In genomic region chr5:88824892-88825781, GRCh38 we compare ENCODE assay signal across 8 cellular contexts. TPM values are rescaled to one million over a fixed set of nuclear protein-coding genes. Genes with fewer than 3 reads are reported as not detected.
DNase-seq lines count a peak whose midpoint lies in the region; ATAC-seq and TF ChIP-seq lines count a peak whose summit lies in the region.

No MANE protein-coding gene starts in this region.

- H3K27ac Mint-ChIP-seq in T-helper 17 cell: peak overlapping the region; percentile 65
- peak overlapping the region; percentile 93 for H3K27ac Mint-ChIP-seq in stimulated activated naive B cell treated with anti-CD40 and anti-IgM and Interleukin-4, amounts not matched to agents 10 μg/mL and 1 μg/mL and 100 μg/mL, for 72 hours

- peaks cover 0 to 2% of the 10 kb centered on the region in 2 donors for H3K9me3 Mint-ChIP-seq in stimulated activated naive B cell treated with anti-CD40 and anti-IgM and Interleukin-4, amounts not matched to agents 10 μg/mL and 1 μg/mL and 100 μg/mL, for 72 hours

- no peaks in the 10 kb centered on the region for H3K27me3 ChIP-seq in HL-60 (ENCODE audit: insufficient read depth, poor library complexity, severe bottlenecking)

- TF ChIP-seq CTCF in HL-60 (IDR thresholded peaks at IDR 0.05; ENCODE audit: insufficient read depth, low read length): no peak

- DNase-seq in HL-60 (ENCODE audit: low read depth in 1 of 2, low spot score in 1 of 2): peak in 1 of 2 experiments; percentile 14
- no peak for DNase-seq in T-helper 17 cell
- DNase-seq in left cardiac atrium: no peak
- no peak for DNase-seq in stimulated activated naive B cell treated with anti-CD40 and anti-IgM and Interleukin-4, amounts not matched to agents 10 μg/mL and 1 μg/mL and 100 μg/mL, for 72 hours
- no peak for DNase-seq in NCI-H82 (lab: John Stamatoyannopoulos, UW)
- DNase-seq in activated CD4-positive, alpha-beta T cell treated with anti-CD3 and anti-CD28 coated beads for 48 hours: no peak
- DNase-seq in activated T-cell treated with anti-CD3 and anti-CD28 coated beads, Interleukin-2, amount 50 U/mL, for 1 hour: no peak

- H3K36me3 Mint-ChIP-seq in T-helper 17 cell (ENCODE audit: low read depth): no peaks in the 10 kb centered on the region
- H3K36me3 Mint-ChIP-seq in stimulated activated naive B cell treated with anti-CD40 and anti-IgM and Interleukin-4, amounts not matched to agents 10 μg/mL and 1 μg/mL and 100 μg/mL, for 72 hours: peaks cover 28 to 41% of the 10 kb centered on the region in 2 donors

- H3K4me1 Mint-ChIP-seq in T-helper 17 cell: peaks cover 15% of the 10 kb centered on the region
- H3K4me1 Mint-ChIP-seq in stimulated activated naive B cell treated with anti-CD40 and anti-IgM and Interleukin-4, amounts not matched to agents 10 μg/mL and 1 μg/mL and 100 μg/mL, for 72 hours: peaks cover 37 to 71% of the 10 kb centered on the region in 2 donors

- intact Hi-C loops in left cardiac atrium (cut with DNase I): loop anchor here in 1 of 2 donors (5.0 kb wide), 2 partner anchors 38 to 57 kb away; partner anchors contain the start of gene MEF2C

- no peaks in the 10 kb centered on the region for H3K27me3 Mint-ChIP-seq in T-helper 17 cell
- no peaks in the 10 kb centered on the region for H3K27me3 Mint-ChIP-seq in stimulated activated naive B cell treated with anti-CD40 and anti-IgM and Interleukin-4, amounts not matched to agents 10 μg/mL and 1 μg/mL and 100 μg/mL, for 72 hours

- no peak overlapping the region for H3K4me3 Mint-ChIP-seq in T-helper 17 cell
- peak overlapping the region; percentile 79 to 83 for H3K4me3 Mint-ChIP-seq in stimulated activated naive B cell treated with anti-CD40 and anti-IgM and Interleukin-4, amounts not matched to agents 10 μg/mL and 1 μg/mL and 100 μg/mL, for 72 hours

- no peaks in the 10 kb centered on the region for H3K9me3 ChIP-seq in T-helper 17 cell (ENCODE audit: control insufficient read depth, low read length, poor library complexity, severe bottlenecking)

- peak overlapping the region; percentile 66 for H3K27ac ChIP-seq in HL-60 (replicated peaks)

- no peak for ATAC-seq in T-helper 17 cell
- peak; percentile 62 to 65 for ATAC-seq in left cardiac atrium
- ATAC-seq in stimulated activated naive B cell treated with anti-CD40 and anti-IgM and Interleukin-4, amounts not matched to agents 10 μg/mL and 1 μg/mL and 100 μg/mL, for 72 hours (replicated peaks): no peak
- no peak for ATAC-seq in GM19397 (IDR thresholded peaks at IDR 0.05; ENCODE audit: unreplicated experiment)

- no peak overlapping the region for H3K4me3 ChIP-seq in HL-60 (replicated peaks; ENCODE audit: insufficient read depth, low read length)

RNA-seq across cellular contexts. Expression of gene MEF2C, which starts 57.8 kb away (rescaled TPM):
- total RNA-seq in T-helper 17 cell (10 to 100 TPM; 10.9 to 11.9 TPM), left cardiac atrium (10 to 100 TPM; 48.3 to 53.7 TPM)

Comparison
In these comparisons a context has a peak if more than half of its experiments do, and no peak if none do; other contexts are left out.
1. ATAC-seq: peak in left cardiac atrium (2 of 2); none in T-helper 17 cell (single experiment), stimulated activated naive B cell treated with anti-CD40 and anti-IgM and Interleukin-4, amounts not matched to agents 10 μg/mL and 1 μg/mL and 100 μg/mL, for 72 hours (0 of 2) and GM19397 (single experiment).